Comparison of ENCODE assay signal across 17 cellular contexts in the genomic region with DNA sequence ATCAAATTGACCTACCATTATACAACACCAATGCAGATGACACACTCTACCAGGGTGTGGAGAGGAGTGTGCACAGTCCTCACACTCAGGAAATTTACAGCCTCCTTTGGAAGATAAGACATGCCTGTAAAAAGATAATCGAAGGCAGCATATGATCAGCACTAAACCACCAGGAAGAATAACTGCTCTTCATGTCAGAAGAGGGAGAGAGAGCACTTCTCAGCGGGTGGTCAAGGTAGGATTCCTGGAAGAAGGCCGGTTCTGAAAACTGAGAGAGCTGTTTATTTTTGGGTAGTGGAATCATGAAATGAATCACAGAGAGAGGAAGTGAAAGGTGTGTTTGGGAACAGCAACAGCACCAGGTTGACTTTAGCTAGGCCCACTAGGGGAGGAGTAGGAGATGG. TPM values are rescaled to one million over a fixed set of nuclear protein-coding genes. Genes with fewer than 3 reads are reported as not detected.
DNase-seq lines count a peak whose midpoint lies in the region; ATAC-seq, FAIRE-seq and TF ChIP-seq lines count a peak whose summit lies in the region.
"Had no signal": no experiment of that assay in that cellular context is flagged by ENCODE, and none has a peak within 500 bp of the region (broad histone marks: within the 10 kb centered on the region; RNA-seq: fewer than 3 reads in every experiment).

No MANE protein-coding gene starts in this region.

- H3K4me3 Mint-ChIP-seq in Calu3 (ENCODE audit: low read depth, unreplicated experiment): no peak overlapping the region
- H3K4me3 Mint-ChIP-seq: activated B cell treated with CpG ODN at 0.5 μM for 24 hours had no signal

- TF ChIP-seq CTCF in GM12878 (IDR thresholded peaks at IDR 0.05 in 2 of 3, conservative IDR thresholded peaks at IDR 0.05 in 1 of 3; ENCODE audit: control insufficient read depth in 2 of 3, extremely low read depth in 1 of 3, insufficient read depth in 1 of 3, low read depth in 3 of 3, low read length in 3 of 3) (no peak), Calu3 (IDR thresholded peaks at IDR 0.05; ENCODE audit: unreplicated experiment) (no peak)

- in situ Hi-C loops in GM12878 (cut with MboI): loop anchor here (5.0 kb wide), 1 partner anchor 35 kb away; no protein-coding TSS in a partner anchor

- peak overlapping the region; percentile 71 for H3K4me2 ChIP-seq in GM12878 (ENCODE audit: control insufficient read depth, insufficient read depth)

- SMC1A ChIA-PET in GM12878 (lab: Charles Lee; ENCODE audit: uncharacterized antibody, unreplicated experiment): interaction anchor here (0.5 to 11.2 kb wide), 16 partner anchors 11 to 1900 kb away, joined by 3 to 163 read pairs (median 6); partner anchors contain the start of gene ZNF697

- peak; percentile 52 for DNase-seq in GM12878 (ENCODE audit: low read depth, low spot score)
- DNase-seq in activated naive CD4-positive, alpha-beta T cell treated with Interleukin-2 at 50 U/mL for 16 hours: no peak
- no peak for DNase-seq in Calu3
- DNase-seq in HCEC 1CT: no peak
- no peak for DNase-seq in activated effector memory CD4-positive, alpha-beta T cell treated with anti-CD3 and anti-CD28 coated beads, Interleukin-2, amount 50 U/mL, for 16 hours
- DNase-seq: activated B cell treated with CpG ODN at 0.5 μM for 24 hours, activated gamma-delta T cell, cortex of kidney, foreskin keratinocyte, NCI-H2081 treated with DMSO at 0.1 percent for 48 hours, retina had no signal

- H3K4me3 ChIP-seq in GM12878: peak overlapping the region; percentile 15; the same call in 1 of the 2 replicates
- H3K4me3 ChIP-seq: lung had no signal

- TF ChIP-seq RAD21 in GM12878 (IDR thresholded peaks at IDR 0.05; ENCODE audit: insufficient read depth, low read depth, low read length): no peak

- H3K4me1 ChIP-seq in GM12878 (ENCODE audit: control insufficient read depth, insufficient read depth, low read length): peaks cover 23% of the 10 kb centered on the region
- H3K4me1 ChIP-seq: foreskin keratinocyte had no signal

- H3K36me3 ChIP-seq in GM12878 (ENCODE audit: control insufficient read depth in 2 of 2, insufficient read depth in 2 of 2, low read length in 1 of 2): no peaks in the 10 kb centered on the region

- H3K79me2 ChIP-seq in GM12878 (ENCODE audit: control insufficient read depth, insufficient read depth, low read length): no peaks in the 10 kb centered on the region

- H3K9me3 Mint-ChIP-seq in Calu3 (ENCODE audit: low read depth, unreplicated experiment): no peaks in the 10 kb centered on the region
- H3K9me3 Mint-ChIP-seq: activated B cell treated with CpG ODN at 0.5 μM for 24 hours had no signal

- no peak overlapping the region for H3K9ac ChIP-seq in GM12878 (ENCODE audit: control insufficient read depth, insufficient read depth, low read length)

- WGBS in GM12878 (ENCODE audit: insufficient coverage, insufficient replicate concordance, low lambda C conversion rate, missing lambda C conversion rate): 0% methylated on average over 3 of the region's 3 CpGs

- ATAC-seq in GM18517 (IDR thresholded peaks at IDR 0.05; ENCODE audit: unreplicated experiment): peak; percentile 65
- ATAC-seq in GM21423 (IDR thresholded peaks at IDR 0.05; ENCODE audit: unreplicated experiment): peak; percentile 65
- ATAC-seq in HG03039 (IDR thresholded peaks at IDR 0.05; ENCODE audit: unreplicated experiment): peak; percentile 83
- peak; percentile 76 for ATAC-seq in GM12878
- ATAC-seq: foreskin keratinocyte, HepG2, Right ventricle myocardium inferior had no signal

- no TSS peak for BruUV-seq in GM12878 (replicated peaks; lab: Mats Ljungman, UMichigan)
- BruUV-seq in Calu3 (replicated peaks; lab: Mats Ljungman, UMichigan): no TSS peak

- no peak overlapping the region for H3K27ac Mint-ChIP-seq in Calu3 (ENCODE audit: unreplicated experiment)
- H3K27ac Mint-ChIP-seq: activated B cell treated with CpG ODN at 0.5 μM for 24 hours had no signal

- TF ChIP-seq POLR2A in GM12878 (IDR thresholded peaks at IDR 0.05; ENCODE audit: low read depth, low read length): no peak

- CTCF ChIA-PET in GM12878 (lab: Yijun Ruan, JAX): interaction anchor here (1.1 to 10.2 kb wide), 14 partner anchors 8 to 289 kb away, joined by 3 to 202 read pairs (median 6); partner anchors contain the start of gene ZNF697
- CTCF ChIA-PET in Calu3 (lab: Charles Lee): interaction anchor here (0.9 to 1.5 kb wide), 5 partner anchors 13 to 52 kb away, joined by 3 to 5 read pairs (median 3); partner anchors contain the start of gene ZNF697

- H3K27ac ChIP-seq in GM12878 (ENCODE audit: control insufficient read depth, insufficient read depth): peak overlapping the region; percentile 61
- H3K27ac ChIP-seq: foreskin keratinocyte had no signal

- no peaks in the 10 kb centered on the region for H3K36me3 Mint-ChIP-seq in Calu3 (ENCODE audit: insufficient read depth, unreplicated experiment)

- H3K4me1 Mint-ChIP-seq in Calu3 (ENCODE audit: low read depth, unreplicated experiment): peaks cover 34% of the 10 kb centered on the region
- H3K4me1 Mint-ChIP-seq: activated B cell treated with CpG ODN at 0.5 μM for 24 hours had no signal

- POLR2A ChIA-PET in GM12878 (lab: Charles Lee): interaction anchor here (0.8 to 2.5 kb wide), 7 partner anchors 9 to 51 kb away, joined by 3 to 13 read pairs (median 3); partner anchors contain the start of gene ZNF697

- FAIRE-seq in GM12878 (lab: Jason Lieb, UNC): peak; percentile 93
- FAIRE-seq: HepG2 had no signal

- intact Hi-C loops in GM12878 (cut with micrococcal nuclease; ENCODE audit: unreplicated experiment) (loop anchor here (2.0 kb wide), 2 partner anchors 13 to 289 kb away; partner anchors contain the start of gene ZNF697), Calu3 (cut with micrococcal nuclease; ENCODE audit: unreplicated experiment) (no loop called here)

- H4K20me1 ChIP-seq in GM12878 (ENCODE audit: control insufficient read depth, insufficient read depth): no peaks in the 10 kb centered on the region

- H3K27me3 ChIP-seq in GM12878 (replicated peaks in 1 of 2; ENCODE audit: control insufficient read depth in 2 of 2, insufficient read depth in 2 of 2, low read length in 1 of 2): no peaks in the 10 kb centered on the region; a peak in 1 of 4 replicates
- H3K27me3 ChIP-seq: foreskin keratinocyte had no signal

- peak; percentile 65 to 94 for TF ChIP-seq EP300 in GM12878 (IDR thresholded peaks at IDR 0.05; ENCODE audit: borderline replicate concordance in 1 of 2, control insufficient read depth in 1 of 2, low read depth in 2 of 2, low read length in 2 of 2)

- RAD21 ChIA-PET in GM12878 (lab: Charles Lee; ENCODE audit: unreplicated experiment): interaction anchor here (0.7 to 5.2 kb wide), 12 partner anchors 9 to 746 kb away, joined by 3 to 74 read pairs (median 6); partner anchors contain the start of gene ZNF697

- H3K9me3 ChIP-seq in GM12878 (replicated peaks; ENCODE audit: control insufficient read depth, insufficient read depth, low read length): no peaks in the 10 kb centered on the region

- no peak overlapping the region; the same call in 1 of the 2 replicates for H2AFZ ChIP-seq in GM12878 (ENCODE audit: control insufficient read depth, low read depth, low read length)

- H3K27me3 Mint-ChIP-seq in Calu3 (ENCODE audit: unreplicated experiment): no peaks in the 10 kb centered on the region

TF ChIP-seq in GM12878, 131 proteins besides CTCF, POLR2A, EP300 and RAD21 (continues in another document):
- TF ChIP-seq KLF5 (IDR thresholded peaks at IDR 0.05; ENCODE audit: partially characterized antibody): no peak
- TF ChIP-seq KDM1A (IDR thresholded peaks at IDR 0.05; ENCODE audit: borderline replicate concordance): no peak

RNA-seq across cellular contexts. Expression of gene ZNF697, which starts 14.0 kb away (rescaled TPM):
- 1.7 and 2.1 TPM in 2 replicates for total RNA-seq in GM12878 (2013; cell fraction: nucleolus; rRNA removed)
- total RNA-seq in GM12878 (2014; rRNA removed) (3.9 and 4.3 TPM in 2 replicates), GM12878 (2014; rRNA removed; fragmentation: Illumina TruSeq; extraction: Trizol) (3.7 and 3.8 TPM in 2 replicates), GM12878 (2021) (4.8 and 5.9 TPM in 2 replicates), Calu3 (2022) (3.9 and 4.8 TPM in 2 replicates)
- 0.50 TPM for polyA plus RNA-seq in GM12878 (2011; ENCODE audit: low read depth)
- polyA plus RNA-seq in GM12878 (2011; rRNA removed) (3.4 and 4.8 TPM in 2 replicates), GM12878 (2014; fragmentation: Illumina TruSeq; extraction: Trizol) (2.8 and 3.7 TPM in 2 replicates), GM12878 (2014; fragmentation: Nextera tagmentation; extraction: Ambion mirVana) (under 1 TPM; 0.74 to 0.99 TPM), GM12878 (2014; rRNA removed) (2.4 and 3.1 TPM in 2 replicates), GM12878 (2016; fragmentation: Nextera tagmentation; extraction: Ambion mirVana) (under 1 TPM; 0.48 to 0.60 TPM)
- 1.9 and 2.0 TPM in 2 replicates for polyA plus RNA-seq in GM12878 (2011; cell fraction: cytosol; rRNA removed)
- 3.5 and 5.1 TPM in 2 replicates for polyA plus RNA-seq in GM12878 (2011; cell fraction: nucleus; rRNA removed)
- polyA plus RNA-seq in GM12878 (2012): 0.60 and 1.0 TPM in 2 replicates
- polyA minus RNA-seq in GM12878 (2011; rRNA and poly(A)+ RNA removed): 4.3 and 4.5 TPM in 2 replicates
- polyA minus RNA-seq in GM12878 (2011; cell fraction: cytosol; rRNA and poly(A)+ RNA removed): 2.2 and 2.9 TPM in 2 replicates
- polyA minus RNA-seq in GM12878 (2011; cell fraction: nucleus; rRNA and poly(A)+ RNA removed): 3.9 and 6.5 TPM in 2 replicates

RNA-seq across cellular contexts. Expression of gene PHGDH, which starts 49.7 kb away (rescaled TPM):
- 1.6 and 3.4 TPM in 2 replicates for total RNA-seq in GM12878 (2013; cell fraction: nucleolus; rRNA removed)
- total RNA-seq in GM12878 (2014; rRNA removed) (27.8 and 29.0 TPM in 2 replicates), GM12878 (2014; rRNA removed; fragmentation: Illumina TruSeq; extraction: Trizol) (16.2 and 18.6 TPM in 2 replicates), GM12878 (2021) (33.5 and 40.8 TPM in 2 replicates), Calu3 (2022) (155 and 199 TPM in 2 replicates)
- polyA plus RNA-seq in GM12878 (2011; ENCODE audit: low read depth): 18.2 TPM
- polyA plus RNA-seq in GM12878 (2011; rRNA removed) (10.6 and 18.0 TPM in 2 replicates), GM12878 (2014; fragmentation: Illumina TruSeq; extraction: Trizol) (22.7 and 28.0 TPM in 2 replicates), GM12878 (2014; fragmentation: Nextera tagmentation; extraction: Ambion mirVana) (1 to 10 TPM; 3.9 to 7.2 TPM), GM12878 (2014; rRNA removed) (30.1 and 37.2 TPM in 2 replicates), GM12878 (2016; fragmentation: Nextera tagmentation; extraction: Ambion mirVana) (10 to 100 TPM; 43.4 to 47.8 TPM)
- 18.4 and 23.8 TPM in 2 replicates for polyA plus RNA-seq in GM12878 (2011; cell fraction: cytosol; rRNA removed)
- 18.4 and 25.0 TPM in 2 replicates for polyA plus RNA-seq in GM12878 (2011; cell fraction: nucleus; rRNA removed)
- 38.2 and 40.5 TPM in 2 replicates for polyA plus RNA-seq in GM12878 (2012)
- 18.4 and 22.5 TPM in 2 replicates for polyA minus RNA-seq in GM12878 (2011; rRNA and poly(A)+ RNA removed)
- polyA minus RNA-seq in GM12878 (2011; cell fraction: cytosol; rRNA and poly(A)+ RNA removed): 15.8 and 16.4 TPM in 2 replicates
- polyA minus RNA-seq in GM12878 (2011; cell fraction: nucleus; rRNA and poly(A)+ RNA removed): 7.7 and 18.0 TPM in 2 replicates
